Comparison of ENCODE assay signal across 9 cellular contexts in genomic region chr22:37225481-37225880, GRCh38.
DNase-seq lines count a peak whose midpoint lies in the region; ATAC-seq and TF ChIP-seq lines count a peak whose summit lies in the region.
"Had no signal": no experiment of that assay in that cellular context is flagged by ENCODE, and none has a peak within 500 bp of the region (broad histone marks: within the 10 kb centered on the region; RNA-seq: fewer than 3 reads in every experiment).

No MANE protein-coding gene starts in this region.

- no peaks in the 10 kb centered on the region for H3K27me3 Mint-ChIP-seq in stimulated activated naive CD8-positive, alpha-beta T cell treated with anti-CD3 and anti-CD28 coated beads, Interleukin-15, Interleukin-2, amounts not matched to agents 100 ng/mL and 50 ng/mL, for 24 hours

- DNase-seq in stimulated activated naive CD8-positive, alpha-beta T cell treated with anti-CD3 and anti-CD28 coated beads, Interleukin-15, Interleukin-2, amounts not matched to agents 100 U/mL and 50 U/mL, for 24 hours = no peak
- DNase-seq in choroid plexus epithelial cell (ENCODE audit: low read depth) (peak; percentile 53), superior temporal gyrus (ENCODE audit: extremely low spot score) (no peak), NCI-H1417 treated with DMSO at 0.1 percent for 48 hours (lab: John Stamatoyannopoulos, UW) (no peak)
- DNase-seq: NCI-H187 treated with DMSO at 0.1 percent for 48 hours had no signal

- H3K4me1 ChIP-seq in OCI-LY3 (ENCODE audit: low read length) = peaks cover 90% of the 10 kb centered on the region

- H2AFZ ChIP-seq in OCI-LY3 (ENCODE audit: low read depth, low read length) = no peak overlapping the region

- peaks cover 8% of the 10 kb centered on the region for H3K9me3 Mint-ChIP-seq in stimulated activated naive CD8-positive, alpha-beta T cell treated with anti-CD3 and anti-CD28 coated beads, Interleukin-15, Interleukin-2, amounts not matched to agents 100 ng/mL and 50 ng/mL, for 24 hours

- peak overlapping the region; percentile 89 for H3K27ac Mint-ChIP-seq in stimulated activated naive CD8-positive, alpha-beta T cell treated with anti-CD3 and anti-CD28 coated beads, Interleukin-15, Interleukin-2, amounts not matched to agents 100 ng/mL and 50 ng/mL, for 24 hours

- peak; percentile 51 for TF ChIP-seq CTCF in OCI-LY3 (IDR thresholded peaks at IDR 0.05; ENCODE audit: low read depth, low read length)
- TF ChIP-seq CTCF in choroid plexus epithelial cell (conservative IDR thresholded peaks at IDR 0.05; ENCODE audit: low read depth, low read length) = peak; percentile 49

- H3K4me3 Mint-ChIP-seq in stimulated activated naive CD8-positive, alpha-beta T cell treated with anti-CD3 and anti-CD28 coated beads, Interleukin-15, Interleukin-2, amounts not matched to agents 100 ng/mL and 50 ng/mL, for 24 hours = no peak overlapping the region

- no peak for ATAC-seq in stimulated activated naive CD8-positive, alpha-beta T cell treated with anti-CD3 and anti-CD28 coated beads, Interleukin-15, Interleukin-2, amounts not matched to agents 100 U/mL and 50 U/mL, for 24 hours
- ATAC-seq in GM18909 (IDR thresholded peaks at IDR 0.05; ENCODE audit: poor library complexity, unreplicated experiment) = no peak
- no peak for ATAC-seq in HG02623 (IDR thresholded peaks at IDR 0.05; ENCODE audit: unreplicated experiment)

- H4K20me1 ChIP-seq in OCI-LY3 (ENCODE audit: insufficient read depth, low read length) = peaks cover 8% of the 10 kb centered on the region; the same call in 1 of the 2 replicates

- H3K4me1 Mint-ChIP-seq in stimulated activated naive CD8-positive, alpha-beta T cell treated with anti-CD3 and anti-CD28 coated beads, Interleukin-15, Interleukin-2, amounts not matched to agents 100 ng/mL and 50 ng/mL, for 24 hours (ENCODE audit: low read depth) = peaks cover 92% of the 10 kb centered on the region

- peaks cover 57% of the 10 kb centered on the region for H3K79me2 ChIP-seq in OCI-LY3 (ENCODE audit: low read length)

- H3K4me3 ChIP-seq in OCI-LY3 (ENCODE audit: low read length) (no peak overlapping the region), choroid plexus epithelial cell (ENCODE audit: low read depth, low read length) (no peak overlapping the region)

- no peak overlapping the region; the same call in 1 of the 2 replicates for H3K9ac ChIP-seq in OCI-LY3 (ENCODE audit: low read length)

- H3K36me3 Mint-ChIP-seq in stimulated activated naive CD8-positive, alpha-beta T cell treated with anti-CD3 and anti-CD28 coated beads, Interleukin-15, Interleukin-2, amounts not matched to agents 100 ng/mL and 50 ng/mL, for 24 hours (ENCODE audit: low read depth) = peaks cover 83% of the 10 kb centered on the region

- peaks cover 81% of the 10 kb centered on the region for H3K36me3 ChIP-seq in OCI-LY3 (replicated peaks; ENCODE audit: low read depth, low read length)

- H3K4me2 ChIP-seq in OCI-LY3 (ENCODE audit: low read length) = no peak overlapping the region

- H3K27me3 ChIP-seq in OCI-LY3 (ENCODE audit: low read depth, low read length) = no peaks in the 10 kb centered on the region

- peaks cover 10% of the 10 kb centered on the region; the same call in 1 of the 2 replicates for H3K9me3 ChIP-seq in OCI-LY3 (ENCODE audit: insufficient read depth, low read length)

- peak overlapping the region; percentile 97 for H3K27ac ChIP-seq in OCI-LY3 (ENCODE audit: low read length)
